23 cellular contexts compared by ENCODE assay signal in genomic region chr14:24535737-24536136, GRCh38. TPM values are rescaled to one million over a fixed set of nuclear protein-coding genes. Genes with fewer than 3 reads are reported as not detected.
A peak's percentile ranks its signal among the peaks of the same experiment; 100 is the strongest.
DNase-seq lines count a peak whose midpoint lies in the region; ATAC-seq, FAIRE-seq and TF ChIP-seq lines count a peak whose summit lies in the region.
"Had no signal": no experiment of that assay in that cellular context is flagged by ENCODE, and none has a peak within 500 bp of the region (broad histone marks: within the 10 kb centered on the region; RNA-seq: fewer than 3 reads in every experiment).

No MANE protein-coding gene starts in this region.

- intact Hi-C loops in colonic mucosa (cut with DNase I) (no loop called here), dorsolateral prefrontal cortex (cut with DNase I) (no loop called here)

- H3K36me3 ChIP-seq in colonic mucosa = no peaks in the 10 kb centered on the region
- H3K36me3 ChIP-seq: heart left ventricle, tibial artery had no signal

- ATAC-seq in GM18909 (IDR thresholded peaks at IDR 0.05; ENCODE audit: poor library complexity, unreplicated experiment) = peak; percentile 45
- no peak for ATAC-seq in GM19324 (IDR thresholded peaks at IDR 0.05; ENCODE audit: low FRiP score, unreplicated experiment)
- ATAC-seq: effector memory CD8-positive, alpha-beta T cell; GM23338; heart left ventricle; naive thymus-derived CD8-positive, alpha-beta T cell had no signal

- H3K4me3 ChIP-seq in epithelial cell of esophagus (ENCODE audit: low read length) (no peak overlapping the region), colonic mucosa (no peak overlapping the region), dorsolateral prefrontal cortex (no peak overlapping the region)
- H3K4me3 ChIP-seq: GM23338, heart left ventricle, tibial artery had no signal

- no peak for DNase-seq in GM12891 (ENCODE audit: insufficient read length, low spot score)
- DNase-seq in MV-4-11 (lab: John Stamatoyannopoulos, UW) = peak; percentile 91
- DNase-seq in epithelial cell of esophagus (ENCODE audit: low read depth) = peak; percentile 16
- DNase-seq in colonic mucosa = no peak
- no peak for DNase-seq in dorsolateral prefrontal cortex
- DNase-seq: activated CD4-positive, CD25-positive, alpha-beta regulatory T cell treated with anti-CD3 and anti-CD28 coated beads, Interleukin-2, amount 50 U/mL, for 72 hours; AML-193; amniotic stem cell; Calu3; effector memory CD8-positive, alpha-beta T cell; heart left ventricle; islet precursor cell; naive thymus-derived CD8-positive, alpha-beta T cell; NCI-H1930; NCI-H446 treated with DMSO at 0.1 percent for 48 hours; posterior cingulate gyrus; tibial artery had no signal

- no peak for TF ChIP-seq POLR2A in GM12891 (IDR thresholded peaks at IDR 0.05; ENCODE audit: low read depth, low read length)

- H3K27ac ChIP-seq in colonic mucosa (no peak overlapping the region), dorsolateral prefrontal cortex (no peak overlapping the region)
- H3K27ac ChIP-seq: heart left ventricle, tibial artery had no signal

- no peak overlapping the region for H3K9ac ChIP-seq in colonic mucosa (ENCODE audit: low read depth in 2 of 2, low read length in 2 of 2)

- no peaks in the 10 kb centered on the region for H3K4me1 ChIP-seq in colonic mucosa
- H3K4me1 ChIP-seq: heart left ventricle, tibial artery had no signal

- no peaks in the 10 kb centered on the region for H3K9me3 ChIP-seq in colonic mucosa
- H3K9me3 ChIP-seq: heart left ventricle, tibial artery had no signal

- no peak for TF ChIP-seq CTCF in epithelial cell of esophagus (IDR thresholded peaks at IDR 0.05; ENCODE audit: insufficient read depth, low read depth, low read length, missing control alignments)
- TF ChIP-seq CTCF in colonic mucosa (IDR thresholded peaks at IDR 0.05) = no peak
- no peak for TF ChIP-seq CTCF in dorsolateral prefrontal cortex (IDR thresholded peaks at IDR 0.05 in 54 of 56, conservative IDR thresholded peaks at IDR 0.05 in 2 of 56; ENCODE audit: low read depth in 1 of 56, partially characterized antibody in 56 of 56)

- H3K27me3 ChIP-seq in colonic mucosa (no peaks in the 10 kb centered on the region), dorsolateral prefrontal cortex (peaks cover 0 to 3% (median 0%) of the 10 kb centered on the region in 45 donors)
- H3K27me3 ChIP-seq: tibial artery had no signal

- FAIRE-seq in GM12891 (lab: Jason Lieb, UNC) = no peak
- FAIRE-seq: HTR-8/SVneo had no signal

TF ChIP-seq in GM12891, 5 proteins besides CTCF, POLR2A, EP300 and RAD21:
- TF ChIP-seq SPI1 (IDR thresholded peaks at IDR 0.05; ENCODE audit: low read depth, low read length) (0 out of 2 replicates have a peak, but pooled peaks have one; percentile 29), POU2F2 (IDR thresholded peaks at IDR 0.05; ENCODE audit: low read depth, low read length) (no peak), TAF1 (IDR thresholded peaks at IDR 0.05; ENCODE audit: low read depth, low read length) (no peak), PAX5 (IDR thresholded peaks at IDR 0.05; ENCODE audit: insufficient read depth, low read length, severe bottlenecking) (no peak)

RNA-seq across cellular contexts. Expression of gene CMA1, which starts 27.7 kb away (rescaled TPM):
- polyA plus RNA-seq in GM12891 (2012; ENCODE audit: low read depth, missing spikeins) = 0.50 TPM
- total RNA-seq in colonic mucosa (1 to 10 TPM; 1.3 TPM), dorsolateral prefrontal cortex (not detected)
- total RNA-seq: Calu3; GM23338; lung microvascular endothelial cell; naive thymus-derived CD8-positive, alpha-beta T cell; OCI-LY7 had no signal
- polyA plus RNA-seq: GM23338; naive thymus-derived CD8-positive, alpha-beta T cell had no signal

RNA-seq across cellular contexts. Expression of gene CTSG, which starts 40.3 kb away (rescaled TPM):
- not detected for polyA plus RNA-seq in GM12891 (2012; ENCODE audit: low read depth, missing spikeins)
- 1 to 10 TPM; 3.2 to 5.4 TPM for total RNA-seq in colonic mucosa
- total RNA-seq in dorsolateral prefrontal cortex = 1 to 10 TPM in 2 of 120 experiments, not detected in 118; 1.0 to 2.3 TPM
- total RNA-seq: Calu3; GM23338; lung microvascular endothelial cell; naive thymus-derived CD8-positive, alpha-beta T cell; OCI-LY7 had no signal
- polyA plus RNA-seq: GM23338; naive thymus-derived CD8-positive, alpha-beta T cell had no signal

Comparison
In these comparisons a context has a peak if more than half of its experiments do, and no peak if none do; other contexts are left out.
1. DNase-seq: peak in MV-4-11 (single experiment) and epithelial cell of esophagus (single experiment); none in GM12891 (single experiment), colonic mucosa (single experiment) and dorsolateral prefrontal cortex (0 of 10).